Comparison of ENCODE assay signal across 16 cellular contexts in genomic region chr9:93949694-93950449, GRCh38. TPM values are rescaled to one million over a fixed set of nuclear protein-coding genes. Genes with fewer than 3 reads are reported as not detected.
A peak's percentile ranks its signal among the peaks of the same experiment; 100 is the strongest.
DNase-seq lines count a peak whose midpoint lies in the region; ATAC-seq, FAIRE-seq and TF ChIP-seq lines count a peak whose summit lies in the region.
"Had no signal": no experiment of that assay in that cellular context is flagged by ENCODE, and none has a peak within 500 bp of the region (broad histone marks: within the 10 kb centered on the region; RNA-seq: fewer than 3 reads in every experiment).

No MANE protein-coding gene starts in this region.

- H3K4me3 Mint-ChIP-seq in GM23338 (peak overlapping the region; percentile 70), Calu3 (ENCODE audit: low read depth, unreplicated experiment) (no peak overlapping the region)
- H3K4me3 Mint-ChIP-seq in naive thymus-derived CD4-positive, alpha-beta T cell: peak overlapping the region; percentile 42 to 89 (median 70)

- no peaks in the 10 kb centered on the region for H3K9me2 ChIP-seq in GM23338 (ENCODE audit: insufficient read depth)

- CTCF ChIA-PET in K562 (lab: Yijun Ruan, JAX; ENCODE audit: low intra/inter-chr PET ratio): no interaction called here
- CTCF ChIA-PET in naive thymus-derived CD4-positive, alpha-beta T cell (lab: Charles Lee): no interaction called here
- CTCF ChIA-PET in Calu3 (lab: Charles Lee): interaction anchor here (0.6 to 1.3 kb wide), 3 partner anchors 9 to 122 kb away, joined by 3 to 4 read pairs (median 3); no protein-coding TSS in a partner anchor

- TF ChIP-seq CTCF in GM23338 (conservative IDR thresholded peaks at IDR 0.05; ENCODE audit: low read depth in 2 of 2) (no peak), K562 (IDR thresholded peaks at IDR 0.05 in 2 of 3, conservative IDR thresholded peaks at IDR 0.05 in 1 of 3; ENCODE audit: insufficient read depth in 2 of 3, low read depth in 1 of 3, low read length in 3 of 3) (no peak), Calu3 (IDR thresholded peaks at IDR 0.05; ENCODE audit: unreplicated experiment) (no peak)

- H3K4me1 ChIP-seq in GM23338 (ENCODE audit: insufficient read depth): peaks cover 66% of the 10 kb centered on the region
- peaks cover 0 to 48% of the 10 kb centered on the region in 2 experiments; a peak in 2 of 5 replicates for H3K4me1 ChIP-seq in K562 (replicated peaks in 1 of 2; ENCODE audit: control insufficient read depth in 2 of 2, insufficient read depth in 2 of 2, low read length in 2 of 2)
- peaks cover 10 to 32% of the 10 kb centered on the region in 2 donors for H3K4me1 ChIP-seq in naive thymus-derived CD4-positive, alpha-beta T cell (ENCODE audit: control insufficient read depth in 2 of 2, insufficient read depth in 2 of 2, low read length in 2 of 2)
- peaks cover 0 to 3% of the 10 kb centered on the region in 2 donors for H3K4me1 ChIP-seq in small intestine (ENCODE audit: control insufficient read depth in 2 of 2, insufficient read depth in 1 of 2, low read depth in 1 of 2, low read length in 1 of 2)

- FAIRE-seq in K562 (lab: Jason Lieb, UNC): peak; percentile 66
- no peak for FAIRE-seq in small intestine (lab: Jason Lieb, UNC)

- H3K36me3 Mint-ChIP-seq in GM23338 (ENCODE audit: low read depth) (peaks cover 9% of the 10 kb centered on the region; the same call in 1 of the 3 replicates), Calu3 (ENCODE audit: insufficient read depth, unreplicated experiment) (no peaks in the 10 kb centered on the region)
- H3K36me3 Mint-ChIP-seq in naive thymus-derived CD4-positive, alpha-beta T cell: peaks cover 0 to 15% (median 4%) of the 10 kb centered on the region in 5 donors
- H3K36me3 Mint-ChIP-seq: activated CD4-positive, alpha-beta memory T cell treated with anti-CD3 and anti-CD28 coated beads for 36 hours had no signal

- H3K4me1 Mint-ChIP-seq in GM23338 (peaks cover 66% of the 10 kb centered on the region), Calu3 (ENCODE audit: low read depth, unreplicated experiment) (peaks cover 15% of the 10 kb centered on the region)
- H3K4me1 Mint-ChIP-seq in naive thymus-derived CD4-positive, alpha-beta T cell: peaks cover 33 to 61% (median 53%) of the 10 kb centered on the region in 7 donors

- no peak for TF ChIP-seq POLR2A in K562 (conservative IDR thresholded peaks at IDR 0.05)

- H3K27ac ChIP-seq in GM23338 (ENCODE audit: low read depth) (no peak overlapping the region), K562 (ENCODE audit: extremely low read depth, low read depth, low read length) (no peak overlapping the region), small intestine (ENCODE audit: low read depth in 1 of 2, low read length in 1 of 2) (no peak overlapping the region)
- no peak overlapping the region for H3K27ac ChIP-seq in naive thymus-derived CD4-positive, alpha-beta T cell (ENCODE audit: low read depth, low read length)
- H3K27ac ChIP-seq: adrenal gland had no signal

- no peak overlapping the region for H3K9ac ChIP-seq in K562 (ENCODE audit: insufficient read depth in 1 of 2, low read depth in 2 of 2, low read length in 2 of 2)

- H3K27me3 ChIP-seq in GM23338 (ENCODE audit: insufficient read depth) (peaks cover 99% of the 10 kb centered on the region), K562 (ENCODE audit: control insufficient read depth in 2 of 2, insufficient read depth in 2 of 2, low read length in 2 of 2) (peaks cover 56 to 89% of the 10 kb centered on the region in 2 experiments), small intestine (ENCODE audit: control insufficient read depth in 2 of 2, insufficient read depth in 2 of 2, low read length in 2 of 2) (peaks cover 25 to 73% of the 10 kb centered on the region in 2 donors)
- peaks cover 4 to 31% of the 10 kb centered on the region in 2 donors for H3K27me3 ChIP-seq in naive thymus-derived CD4-positive, alpha-beta T cell (ENCODE audit: control insufficient read depth in 2 of 2, insufficient read depth in 2 of 2, low read length in 2 of 2)

- intact Hi-C loops in K562 (cut with micrococcal nuclease): no loop called here
- intact Hi-C loops in naive thymus-derived CD4-positive, alpha-beta T cell (cut with micrococcal nuclease): no loop called here
- intact Hi-C loops in Calu3 (cut with micrococcal nuclease; ENCODE audit: unreplicated experiment): no loop called here

- no peak for TF ChIP-seq RAD21 in K562 (CRISPR knock-in tag; conservative IDR thresholded peaks at IDR 0.05 in 1 of 2, IDR thresholded peaks at IDR 0.05 in 1 of 2)

- in situ Hi-C loops in K562 (cut with MboI): no loop called here

- H3K9me3 Mint-ChIP-seq in GM23338: peaks cover 28% of the 10 kb centered on the region
- H3K9me3 Mint-ChIP-seq in naive thymus-derived CD4-positive, alpha-beta T cell: peaks cover 0 to 8% (median 0%) of the 10 kb centered on the region in 11 donors
- no peaks in the 10 kb centered on the region for H3K9me3 Mint-ChIP-seq in Calu3 (ENCODE audit: low read depth, unreplicated experiment)
- H3K9me3 Mint-ChIP-seq: activated CD4-positive, alpha-beta memory T cell treated with anti-CD3 and anti-CD28 coated beads for 36 hours had no signal

- H3K27me3 Mint-ChIP-seq in GM23338 (ENCODE audit: insufficient read depth, low read depth, poor library complexity) (peaks cover 98% of the 10 kb centered on the region), Calu3 (ENCODE audit: unreplicated experiment) (peaks cover 66% of the 10 kb centered on the region)
- peaks cover 71 to 83% (median 77%) of the 10 kb centered on the region in 5 donors for H3K27me3 Mint-ChIP-seq in naive thymus-derived CD4-positive, alpha-beta T cell

- H3K4me3 ChIP-seq in GM23338: peak overlapping the region; percentile 58
- no peak overlapping the region for H3K4me3 ChIP-seq in K562
- H3K4me3 ChIP-seq in naive thymus-derived CD4-positive, alpha-beta T cell (ENCODE audit: low read length): no peak overlapping the region
- H3K4me3 ChIP-seq in small intestine (ENCODE audit: low read depth in 1 of 2, low read length in 2 of 2): no peak overlapping the region

- no peak overlapping the region for H3K27ac Mint-ChIP-seq in GM23338
- H3K27ac Mint-ChIP-seq in naive thymus-derived CD4-positive, alpha-beta T cell: peak overlapping the region in 1 of 9 donors; percentile 18
- no peak overlapping the region for H3K27ac Mint-ChIP-seq in Calu3 (ENCODE audit: unreplicated experiment)
- H3K27ac Mint-ChIP-seq: activated CD4-positive, alpha-beta memory T cell treated with anti-CD3 and anti-CD28 coated beads for 36 hours had no signal

- 6% methylated on average over 12 of the region's 16 CpGs for WGBS in K562 (ENCODE audit: insufficient coverage, low coverage, missing lambda C conversion rate)
- 10 to 18% (median 15%) methylated on average over 13 to 15 of the region's 16 CpGs for WGBS in small intestine, 3 donors

- ATAC-seq in GM23338: no peak
- ATAC-seq in K562: peak; percentile 49
- no peak for ATAC-seq in naive thymus-derived CD4-positive, alpha-beta T cell
- no peak for ATAC-seq in HG02571 (IDR thresholded peaks at IDR 0.05; ENCODE audit: unreplicated experiment)
- no peak for ATAC-seq in HG03025 (IDR thresholded peaks at IDR 0.05; ENCODE audit: low FRiP score, unreplicated experiment)

- no peak for TF ChIP-seq EP300 in K562 (IDR thresholded peaks at IDR 0.05; ENCODE audit: low read length)

- H3K36me3 ChIP-seq in GM23338 (ENCODE audit: insufficient read depth) (no peaks in the 10 kb centered on the region), K562 (ENCODE audit: control insufficient read depth, insufficient read depth, low read length) (no peaks in the 10 kb centered on the region), small intestine (ENCODE audit: control insufficient read depth in 2 of 2, insufficient read depth in 2 of 2, low read length in 2 of 2) (no peaks in the 10 kb centered on the region)
- H3K36me3 ChIP-seq in naive thymus-derived CD4-positive, alpha-beta T cell (ENCODE audit: control insufficient read depth in 2 of 3, insufficient read depth in 3 of 3, low read length in 3 of 3): no peaks in the 10 kb centered on the region
- H3K36me3 ChIP-seq: adrenal gland had no signal

- POLR2A ChIA-PET in K562 (lab: Yijun Ruan, JAX): interaction anchor here (0.8 to 1.5 kb wide), 4 partner anchors 9 to 24 kb away, joined by 3 to 4 read pairs (median 3); no protein-coding TSS in a partner anchor
- POLR2A ChIA-PET in naive thymus-derived CD4-positive, alpha-beta T cell (lab: Charles Lee): no interaction called here

- DNase-seq in GM23338 (ENCODE audit: low spot score) (peak; percentile 69), M059J (ENCODE audit: low read depth) (peak; percentile 71), K562 (ENCODE audit: extremely low read depth in 1 of 4, low spot score in 3 of 4) (peak; percentile 43 to 57 (median 50)), Calu3 (no peak), small intestine (no peak)
- no peak for DNase-seq in naive thymus-derived CD4-positive, alpha-beta T cell
- DNase-seq: activated CD4-positive, alpha-beta memory T cell treated with anti-CD3 and anti-CD28 coated beads for 36 hours; adrenal gland; NCI-H1092; NCI-H69 had no signal

- H3K79me2 ChIP-seq in GM23338 (replicated peaks; ENCODE audit: insufficient read depth) (no peaks in the 10 kb centered on the region), K562 (ENCODE audit: control insufficient read depth, insufficient read depth, low read length) (no peaks in the 10 kb centered on the region)

- H4K20me1 ChIP-seq in GM23338 (replicated peaks; ENCODE audit: insufficient read depth) (peaks cover 10% of the 10 kb centered on the region; the same call in 1 of the 2 replicates), K562 (replicated peaks; ENCODE audit: control insufficient read depth, insufficient read depth, low read length) (peaks cover 5% of the 10 kb centered on the region; the same call in 1 of the 2 replicates)

- H3K4me2 ChIP-seq in GM23338 (peak overlapping the region; percentile 83), K562 (ENCODE audit: insufficient read depth, low read length) (no peak overlapping the region)

- H3K9me1 ChIP-seq in K562 (ENCODE audit: control insufficient read depth, insufficient read depth, low read length): no peaks in the 10 kb centered on the region

- H2AFZ ChIP-seq in GM23338 (no peak overlapping the region), K562 (ENCODE audit: low read depth, low read length) (no peak overlapping the region)

- BruUV-seq in K562 (replicated peaks; lab: Mats Ljungman, UMichigan) (no TSS peak), Calu3 (replicated peaks; lab: Mats Ljungman, UMichigan) (no TSS peak)

- H3K9me3 ChIP-seq in K562 (replicated peaks; ENCODE audit: control insufficient read depth, insufficient read depth, low read depth, low read length) (no peaks in the 10 kb centered on the region), small intestine (ENCODE audit: control insufficient read depth, low read depth) (no peaks in the 10 kb centered on the region)
- H3K9me3 ChIP-seq in naive thymus-derived CD4-positive, alpha-beta T cell (ENCODE audit: control insufficient read depth in 2 of 3, low read length in 3 of 3): no peaks in the 10 kb centered on the region
- H3K9me3 ChIP-seq: adrenal gland had no signal

- peaks cover 20% of the 10 kb centered on the region for H3F3A ChIP-seq in GM23338 (replicated peaks; ENCODE audit: low read depth)

RNA-seq across cellular contexts. Expression of gene BARX1, which starts 5.3 kb away (rescaled TPM):
- 1.6 and 2.1 TPM in 2 replicates for total RNA-seq in GM23338 (2014; rRNA removed; shearing (Covaris generic))
- 0.87 and 1.1 TPM in 2 replicates for polyA plus RNA-seq in GM23338 (2016; fragmentation: Nextera tagmentation; extraction: Ambion mirVana)
- total RNA-seq in M059J (2014; rRNA removed; shearing (Covaris generic)): 0.69 TPM in 1 of 2 replicates, not detected in the other
- total RNA-seq in K562 (2011; cell fraction: chromatin; rRNA removed; ENCODE audit: low replicate concordance): not detected in 2 replicates
- total RNA-seq in K562 (2011; cell fraction: nucleolus; rRNA removed): not detected in 2 replicates
- total RNA-seq in K562 (2011; cell fraction: nucleoplasm; rRNA removed): not detected in 2 replicates
- total RNA-seq in K562 (2014; rRNA removed): 0.14 TPM in 1 of 2 replicates, not detected in the other
- total RNA-seq in K562 (2014; rRNA removed; fragmentation: Illumina TruSeq; extraction: Trizol): not detected in 2 replicates
- not detected in 2 replicates for total RNA-seq in K562 (2015; rRNA removed; fragmentation: Illumina TruSeq; extraction: Trizol)
- total RNA-seq in K562 (2021): 0.11 TPM in 1 of 2 replicates, not detected in the other
- polyA plus RNA-seq in K562 (2011; rRNA removed): not detected in 2 replicates
- polyA plus RNA-seq in K562 (2011; cell fraction: cytosol; rRNA removed): not detected in 2 replicates
- polyA plus RNA-seq in K562 (2011; cell fraction: nucleus; rRNA removed): not detected in 2 replicates
- 0.37 TPM in 1 of 2 replicates, not detected in the other for polyA plus RNA-seq in K562 (2012)
- not detected in 2 replicates for polyA plus RNA-seq in K562 (2014; fragmentation: Illumina TruSeq; extraction: Trizol)
- polyA plus RNA-seq in K562 (2014; fragmentation: Nextera tagmentation; extraction: Ambion mirVana): not detected
- polyA plus RNA-seq in K562 (2014; rRNA removed): 0.08 TPM in 1 of 2 replicates, not detected in the other
- polyA minus RNA-seq in K562 (2011; rRNA and poly(A)+ RNA removed): not detected in 2 replicates
- polyA minus RNA-seq in K562 (2011; cell fraction: cytosol; rRNA and poly(A)+ RNA removed): not detected in 2 replicates
- polyA minus RNA-seq in K562 (2011; cell fraction: nucleus; rRNA and poly(A)+ RNA removed): not detected in 2 replicates
- under 1 TPM in 2 of 5 experiments, not detected in 3; 0.19 to 0.56 TPM for total RNA-seq in naive thymus-derived CD4-positive, alpha-beta T cell
- not detected for polyA plus RNA-seq in naive thymus-derived CD4-positive, alpha-beta T cell
- total RNA-seq in Calu3 (2022): not detected in 2 replicates
- polyA plus RNA-seq in small intestine: under 1 TPM in 1 of 3 donors, not detected in 2; 0.39 TPM
- total RNA-seq: adrenal gland, glomerular endothelial cell, H4, pulmonary artery endothelial cell, subcutaneous adipose tissue had no signal

Comparison
In these comparisons a context has a peak if more than half of its experiments do, and no peak if none do; other contexts are left out.
1. DNase-seq: peak in GM23338 (single experiment), M059J (single experiment) and K562 (4 of 4); none in naive thymus-derived CD4-positive, alpha-beta T cell (0 of 9), Calu3 (single experiment) and small intestine (single experiment).